Comparison of ENCODE assay signal across 13 cellular contexts in genomic region chr3:146164951-146165350, GRCh38. TPM values are rescaled to one million over a fixed set of nuclear protein-coding genes. Genes with fewer than 3 reads are reported as not detected.
DNase-seq lines count a peak whose midpoint lies in the region; ATAC-seq, FAIRE-seq and TF ChIP-seq lines count a peak whose summit lies in the region.
"Had no signal": no experiment of that assay in that cellular context is flagged by ENCODE, and none has a peak within 500 bp of the region (broad histone marks: within the 10 kb centered on the region; RNA-seq: fewer than 3 reads in every experiment).

No MANE protein-coding gene starts in this region.

- peak in 1 of 2 experiments; percentile 58 for DNase-seq in A549 (ENCODE audit: low read depth in 1 of 2, low spot score in 1 of 2)
- DNase-seq in HTR-8/SVneo (ENCODE audit: insufficient read length, low spot score): no peak
- DNase-seq in chondrocyte (ENCODE audit: low spot score): no peak
- DNase-seq in mucosa of descending colon: peak in 1 of 3 donors; percentile 54
- no peak for DNase-seq in foreskin melanocyte
- DNase-seq in activated naive CD4-positive, alpha-beta T cell treated with anti-CD3 and anti-CD28 coated beads for 36 hours: no peak
- DNase-seq in activated CD4-positive, alpha-beta T cell treated with anti-CD3 and anti-CD28 coated beads for 36 hours: no peak
- DNase-seq: activated naive CD4-positive, alpha-beta T cell; central memory CD4-positive, alpha-beta T cell; midbrain; stimulated activated CD4-positive, alpha-beta T cell treated with anti-CD3 and anti-CD28 coated beads, Interleukin-2, amount 100 ng/mL, for 24 hours had no signal

- peak overlapping the region; percentile 96 for H3K27ac Mint-ChIP-seq in chondrocyte (ENCODE audit: unreplicated experiment)
- no peak overlapping the region for H3K27ac Mint-ChIP-seq in activated naive CD4-positive, alpha-beta T cell treated with anti-CD3 and anti-CD28 coated beads for 36 hours
- H3K27ac Mint-ChIP-seq in activated CD4-positive, alpha-beta T cell treated with anti-CD3 and anti-CD28 coated beads for 36 hours: no peak overlapping the region
- H3K27ac Mint-ChIP-seq: progenitor cell of endocrine pancreas had no signal

- H3K27me3 Mint-ChIP-seq in chondrocyte (ENCODE audit: low read depth): no peaks in the 10 kb centered on the region
- peaks cover 39% of the 10 kb centered on the region for H3K27me3 Mint-ChIP-seq in activated naive CD4-positive, alpha-beta T cell treated with anti-CD3 and anti-CD28 coated beads for 36 hours (ENCODE audit: low read depth)
- H3K27me3 Mint-ChIP-seq in activated CD4-positive, alpha-beta T cell treated with anti-CD3 and anti-CD28 coated beads for 36 hours: peaks cover 44% of the 10 kb centered on the region

- FAIRE-seq in A549 (lab: Jason Lieb, UNC) (peak; percentile 39), HTR-8/SVneo (lab: Jason Lieb, UNC) (peak; percentile 9)

- peaks cover 4% of the 10 kb centered on the region for H3K9me3 Mint-ChIP-seq in chondrocyte (ENCODE audit: low read depth)
- no peaks in the 10 kb centered on the region for H3K9me3 Mint-ChIP-seq in activated naive CD4-positive, alpha-beta T cell treated with anti-CD3 and anti-CD28 coated beads for 36 hours
- no peaks in the 10 kb centered on the region for H3K9me3 Mint-ChIP-seq in activated CD4-positive, alpha-beta T cell treated with anti-CD3 and anti-CD28 coated beads for 36 hours (ENCODE audit: low read depth)

- peak overlapping the region; percentile 33 for H3K4me3 Mint-ChIP-seq in chondrocyte (ENCODE audit: unreplicated experiment)
- no peak overlapping the region for H3K4me3 Mint-ChIP-seq in activated naive CD4-positive, alpha-beta T cell treated with anti-CD3 and anti-CD28 coated beads for 36 hours
- H3K4me3 Mint-ChIP-seq in activated CD4-positive, alpha-beta T cell treated with anti-CD3 and anti-CD28 coated beads for 36 hours: no peak overlapping the region

- H3K36me3 Mint-ChIP-seq in chondrocyte (ENCODE audit: low read depth): peaks cover 2% of the 10 kb centered on the region
- no peaks in the 10 kb centered on the region for H3K36me3 Mint-ChIP-seq in activated naive CD4-positive, alpha-beta T cell treated with anti-CD3 and anti-CD28 coated beads for 36 hours (ENCODE audit: low read depth)
- no peaks in the 10 kb centered on the region for H3K36me3 Mint-ChIP-seq in activated CD4-positive, alpha-beta T cell treated with anti-CD3 and anti-CD28 coated beads for 36 hours (ENCODE audit: low read depth)

- TF ChIP-seq RAD21 in A549 (conservative IDR thresholded peaks at IDR 0.05 in 1 of 2, IDR thresholded peaks at IDR 0.05 in 1 of 2): no peak

- H3K4me3 ChIP-seq in A549 (peak overlapping the region; percentile 16; the same call in 1 of the 3 replicates), mucosa of descending colon (no peak overlapping the region)

- 0% methylated on average over 2 of the region's 2 CpGs for WGBS in A549 (ENCODE audit: missing lambda C conversion rate)

- peak overlapping the region; percentile 97 for H3K4me2 ChIP-seq in A549

- intact Hi-C loops in mucosa of descending colon (cut with DNase I, micrococcal nuclease): no loop called here
- intact Hi-C loops in activated naive CD4-positive, alpha-beta T cell treated with anti-CD3 and anti-CD28 coated beads for 36 hours (cut with micrococcal nuclease): loop anchor here (5.0 kb wide), 1 partner anchor 377 kb away; the partner anchor contains the start of gene PLSCR1
- intact Hi-C loops in activated CD4-positive, alpha-beta T cell treated with anti-CD3 and anti-CD28 coated beads for 36 hours (cut with DNase I, micrococcal nuclease): no loop called here

- CTCF ChIA-PET in A549 (lab: Yijun Ruan, JAX): interaction anchor here (0.7 to 3.5 kb wide), 7 partner anchors 9 to 100 kb away, joined by 3 to 20 read pairs (median 7); no protein-coding TSS in a partner anchor
- CTCF ChIA-PET in activated naive CD4-positive, alpha-beta T cell treated with anti-CD3 and anti-CD28 coated beads for 36 hours (lab: Charles Lee): interaction anchor here (1.2 kb wide), 1 partner anchor 24 kb away, joined by 4 read pairs; no protein-coding TSS in a partner anchor
- CTCF ChIA-PET in activated CD4-positive, alpha-beta T cell treated with anti-CD3 and anti-CD28 coated beads for 36 hours (lab: Charles Lee): interaction anchor here (0.5 to 0.6 kb wide), 2 partner anchors 25 to 39 kb away, joined by 3 read pairs; no protein-coding TSS in a partner anchor

- TF ChIP-seq EP300 in A549 (IDR thresholded peaks at IDR 0.05): no peak

- peak in 1 of 2 experiments; percentile 2; a peak in 3 of 6 replicates for ATAC-seq in A549
- ATAC-seq in mucosa of descending colon: peak; percentile 47
- no peak for ATAC-seq in GM19328 (IDR thresholded peaks at IDR 0.05; ENCODE audit: unreplicated experiment)
- ATAC-seq in activated CD4-positive, alpha-beta T cell treated with anti-CD3 and anti-CD28 coated beads for 36 hours: no peak

- TF ChIP-seq CTCF in A549 (IDR thresholded peaks at IDR 0.05): no peak
- no peak for TF ChIP-seq CTCF in chondrocyte (IDR thresholded peaks at IDR 0.05)
- no peak for TF ChIP-seq CTCF in mucosa of descending colon (IDR thresholded peaks at IDR 0.05)

- H3K4me1 Mint-ChIP-seq in chondrocyte (ENCODE audit: low read depth): peaks cover 59% of the 10 kb centered on the region
- H3K4me1 Mint-ChIP-seq in activated naive CD4-positive, alpha-beta T cell treated with anti-CD3 and anti-CD28 coated beads for 36 hours (ENCODE audit: low read depth): peaks cover 10% of the 10 kb centered on the region
- H3K4me1 Mint-ChIP-seq in activated CD4-positive, alpha-beta T cell treated with anti-CD3 and anti-CD28 coated beads for 36 hours: peaks cover 12% of the 10 kb centered on the region

- POLR2A ChIA-PET in A549 (lab: Yijun Ruan, JAX): no interaction called here
- POLR2A ChIA-PET in activated CD4-positive, alpha-beta T cell treated with anti-CD3 and anti-CD28 coated beads for 36 hours (lab: Charles Lee): no interaction called here

- H3K27ac ChIP-seq in A549: peak overlapping the region; percentile 87 to 97

- peaks cover 61% of the 10 kb centered on the region for H3K4me1 ChIP-seq in A549
- peaks cover 11% of the 10 kb centered on the region for H3K4me1 ChIP-seq in mucosa of descending colon (ENCODE audit: low read depth)

- H3K36me3 ChIP-seq in mucosa of descending colon (ENCODE audit: low read depth): no peaks in the 10 kb centered on the region

- H3K9me3 ChIP-seq in A549 (0 out of 3 replicates have a peak, but pooled peaks cover 2% of the 10 kb centered on the region), mucosa of descending colon (no peaks in the 10 kb centered on the region)

- no peak for TF ChIP-seq POLR2A in A549 (IDR thresholded peaks at IDR 0.05; ENCODE audit: low read length)

TF ChIP-seq in A549, 52 proteins besides CTCF, POLR2A, EP300 and RAD21:
- TF ChIP-seq TP53 (CRISPR knock-in tag; IDR thresholded peaks at IDR 0.05) (no peak), TFCP2L1 (CRISPR knock-in tag; IDR thresholded peaks at IDR 0.05) (no peak), HOXB13 (CRISPR knock-in tag; IDR thresholded peaks at IDR 0.05; ENCODE audit: low read depth) (no peak), JUN (IDR thresholded peaks at IDR 0.05) (no peak), FOSB (CRISPR knock-in tag; IDR thresholded peaks at IDR 0.05) (no peak), RFX5 (IDR thresholded peaks at IDR 0.05) (no peak), EHMT2 (IDR thresholded peaks at IDR 0.05; ENCODE audit: low read depth) (no peak), NR3C1 (IDR thresholded peaks at IDR 0.05) (no peak), ZC3H11A (IDR thresholded peaks at IDR 0.05) (no peak), MYC (IDR thresholded peaks at IDR 0.05; ENCODE audit: borderline replicate concordance, low read length) (no peak), EHF (CRISPR knock-in tag; IDR thresholded peaks at IDR 0.05) (no peak), HDAC2 (IDR thresholded peaks at IDR 0.05) (no peak), FOXS1 (CRISPR knock-in tag; IDR thresholded peaks at IDR 0.05) (no peak), CEBPB (IDR thresholded peaks at IDR 0.05) (no peak), HES2 (IDR thresholded peaks at IDR 0.05) (no peak), MAZ (IDR thresholded peaks at IDR 0.05; ENCODE audit: borderline replicate concordance, low read depth, low read length) (no peak), ZFP36 (IDR thresholded peaks at IDR 0.05; ENCODE audit: borderline replicate concordance, partially characterized antibody) (no peak), MAFK (IDR thresholded peaks at IDR 0.05; ENCODE audit: partially characterized antibody) (no peak), SREBF2 (IDR thresholded peaks at IDR 0.05) (no peak)

RNA-seq across cellular contexts. Expression of gene PLOD2, which starts 4.0 kb away (rescaled TPM):
- 161 and 174 TPM in 2 replicates for polyA plus RNA-seq in A549 (2011; rRNA removed)
- polyA plus RNA-seq in A549 (2012; cell fraction: cytosol; rRNA removed): 20.1 and 22.2 TPM in 2 replicates
- polyA plus RNA-seq in A549 (2012; cell fraction: nucleus; rRNA removed): 20.3 and 34.8 TPM in 2 replicates
- polyA plus RNA-seq in A549 (2017; fragmentation: RNase III; extraction: RNeasy Plus Mini Kit Qiagen cat#74134 plus additional on column Dnase treatment): 159 to 184 TPM (median 171 TPM) in 3 replicates
- 45.9 and 46.7 TPM in 2 replicates for polyA minus RNA-seq in A549 (2011; rRNA and poly(A)+ RNA removed)
- total RNA-seq in chondrocyte: 208 to 249 TPM (median 212 TPM) in 3 replicates
- 100 to 1,000 TPM in 2 of 3 donors, 10 to 100 TPM in 1; 92.9 to 113 (median 101) TPM for total RNA-seq in mucosa of descending colon
- under 1 TPM; 0.22 to 0.45 TPM for total RNA-seq in activated naive CD4-positive, alpha-beta T cell treated with anti-CD3 and anti-CD28 coated beads for 36 hours
- 1 to 10 TPM; 1.1 to 1.3 TPM for total RNA-seq in activated CD4-positive, alpha-beta T cell treated with anti-CD3 and anti-CD28 coated beads for 36 hours

Comparison
In these comparisons a context has a peak if more than half of its experiments do, and no peak if none do; other contexts are left out.
1. RNA of gene PLOD2, which starts 4.0 kb away (total RNA-seq): 208 to 249 TPM in chondrocyte and 92.9 to 113 TPM in mucosa of descending colon; 1.1 to 1.3 TPM in activated CD4-positive, alpha-beta T cell treated with anti-CD3 and anti-CD28 coated beads for 36 hours and 0.22 to 0.45 TPM in activated naive CD4-positive, alpha-beta T cell treated with anti-CD3 and anti-CD28 coated beads for 36 hours; every median in the first group is over 10 times any median in the second.